1 cellular context compared by ENCODE assay signal in genomic region chr11:72781063-72781312, GRCh38.
TF ChIP-seq lines count a peak whose summit lies in the region.

No MANE protein-coding gene starts in this region.

TF ChIP-seq in GM12878, 131 proteins besides CTCF, POLR2A, EP300 and RAD21:
- TF ChIP-seq CEBPZ (IDR thresholded peaks at IDR 0.05; ENCODE audit: low read depth, low read length): no peak
- no peak for TF ChIP-seq EGR1 (IDR thresholded peaks at IDR 0.05; ENCODE audit: borderline replicate concordance in 1 of 2, low read depth in 2 of 2, low read length in 2 of 2)
- no peak for TF ChIP-seq ZBTB33 (IDR thresholded peaks at IDR 0.05)
- no peak for TF ChIP-seq SUPT20H (IDR thresholded peaks at IDR 0.05; ENCODE audit: borderline replicate concordance, control insufficient read depth, low read depth, low read length)
- no peak for TF ChIP-seq STAT3 (IDR thresholded peaks at IDR 0.05; ENCODE audit: low read depth, low read length)
- TF ChIP-seq ZBTB40 (IDR thresholded peaks at IDR 0.05; ENCODE audit: borderline replicate concordance): no peak
- no peak for TF ChIP-seq POU2F2 (IDR thresholded peaks at IDR 0.05; ENCODE audit: borderline replicate concordance, low read depth, low read length)
- no peak for TF ChIP-seq SMC3 (IDR thresholded peaks at IDR 0.05; ENCODE audit: borderline replicate concordance, low read length)
